ENCODE assay signal across 12 cellular contexts in genomic region chr17:54754560-54754959, GRCh38.
A peak's percentile ranks its signal among the peaks of the same experiment; 100 is the strongest.
DNase-seq lines count a peak whose midpoint lies in the region; ATAC-seq and TF ChIP-seq lines count a peak whose summit lies in the region.
"Had no signal": no experiment of that assay in that cellular context is flagged by ENCODE, and none has a peak within 500 bp of the region (broad histone marks: within the 10 kb centered on the region; RNA-seq: fewer than 3 reads in every experiment).

No MANE protein-coding gene starts in this region.

- H3K4me3 ChIP-seq in OCI-LY3 (ENCODE audit: low read length): no peak overlapping the region
- no peak overlapping the region for H3K4me3 ChIP-seq in right lobe of liver
- H3K4me3 ChIP-seq: coronary artery, uterus had no signal

- DNase-seq in SIG-M5 treated with dmso at 0.1 percent for 504 hours (lab: John Stamatoyannopoulos, UW; ENCODE audit: unreplicated experiment) (peak; percentile 15), SIG-M5 (lab: John Stamatoyannopoulos, UW) (no peak), GM20000 (ENCODE audit: low spot score) (no peak), right lobe of liver (peak in 2 of 3 donors; percentile 21 to 66), GM19240 (ENCODE audit: insufficient read length, low spot score) (no peak)
- DNase-seq: activated T-cell treated with anti-CD3 and anti-CD28 coated beads, Interleukin-2, amount 50 U/mL, for 24 hours; KG1; uterus had no signal

- H3K27me3 ChIP-seq in OCI-LY3 (ENCODE audit: low read depth, low read length) (no peaks in the 10 kb centered on the region), right lobe of liver (no peaks in the 10 kb centered on the region)
- H3K27me3 ChIP-seq: uterus had no signal

- WGBS in right lobe of liver (ENCODE audit: insufficient coverage, low coverage, low lambda C conversion rate, missing lambda C conversion rate): 95% methylated on average over 4 of the region's 15 CpGs

- TF ChIP-seq CTCF in GM20000 (IDR thresholded peaks at IDR 0.05; ENCODE audit: extremely low read depth, missing control alignments) (peak; percentile 26), OCI-LY3 (IDR thresholded peaks at IDR 0.05; ENCODE audit: low read depth, low read length) (peak; percentile 49), right lobe of liver (IDR thresholded peaks at IDR 0.05) (peak in 3 of 4 donors; percentile 16 to 42 (median 33))

- no peaks in the 10 kb centered on the region for H3K79me2 ChIP-seq in OCI-LY3 (ENCODE audit: low read length)

- H3K27ac ChIP-seq in OCI-LY3 (ENCODE audit: low read length) (no peak overlapping the region), right lobe of liver (no peak overlapping the region)
- H3K27ac ChIP-seq: coronary artery, uterus had no signal

- intact Hi-C loops in right lobe of liver (cut with DNase I): no loop called here

- no peak overlapping the region for H3K4me2 ChIP-seq in OCI-LY3 (ENCODE audit: low read length)

- H3K9me3 ChIP-seq in OCI-LY3 (ENCODE audit: insufficient read depth, low read length) (no peaks in the 10 kb centered on the region), right lobe of liver (no peaks in the 10 kb centered on the region)
- H3K9me3 ChIP-seq: uterus had no signal

- no peak for TF ChIP-seq POLR2A in right lobe of liver (IDR thresholded peaks at IDR 0.05)

- H3K36me3 ChIP-seq in OCI-LY3 (replicated peaks; ENCODE audit: low read depth, low read length) (no peaks in the 10 kb centered on the region), right lobe of liver (no peaks in the 10 kb centered on the region)
- H3K36me3 ChIP-seq: uterus had no signal

- ATAC-seq in right lobe of liver: peak; percentile 35 to 53 (median 42)
- ATAC-seq in HG03354 (IDR thresholded peaks at IDR 0.05; ENCODE audit: poor library complexity, severe bottlenecking, unreplicated experiment): no peak
- ATAC-seq in GM18907 (IDR thresholded peaks at IDR 0.05; ENCODE audit: unreplicated experiment): no peak

- H4K20me1 ChIP-seq in OCI-LY3 (ENCODE audit: insufficient read depth, low read length): no peaks in the 10 kb centered on the region

- H2AFZ ChIP-seq in OCI-LY3 (ENCODE audit: low read depth, low read length): no peak overlapping the region

- H3K9ac ChIP-seq in OCI-LY3 (ENCODE audit: low read length): no peak overlapping the region

- H3K4me1 ChIP-seq in OCI-LY3 (ENCODE audit: low read length) (no peaks in the 10 kb centered on the region), right lobe of liver (no peaks in the 10 kb centered on the region)
- H3K4me1 ChIP-seq: uterus had no signal

Comparison
In these comparisons a context has a peak if more than half of its experiments do, and no peak if none do; other contexts are left out.
1. DNase-seq: peak in SIG-M5 treated with dmso at 0.1 percent for 504 hours (single experiment) and right lobe of liver (2 of 3); none in SIG-M5 (single experiment), GM20000 (single experiment) and GM19240 (single experiment).
2. ATAC-seq: peak in right lobe of liver (4 of 4); none in HG03354 (single experiment) and GM18907 (single experiment).
3. Peak in every context shown above with its lines, with median percentiles within 50 percentile points of each other: CTCF ChIP-seq.